In genomic region chr22:41344189-41344788, GRCh38 we compare ENCODE assay signal across 20 cellular contexts.
"Had no signal": no experiment of that assay in that cellular context is flagged by ENCODE, and none has a peak within 500 bp of the region (broad histone marks: within the 10 kb centered on the region; RNA-seq: fewer than 3 reads in every experiment).

No MANE protein-coding gene starts in this region.

- H3K4me3 ChIP-seq: cardiac muscle cell, pancreas, transverse colon, uterus had no signal

- H3K27me3 Mint-ChIP-seq: dendritic cell treated with granulocyte-macrophage colony-stimulating factor and Interleukin-4, amounts not matched to agents 40 ng/mL and 50 ng/mL, for 4 days; naive thymus-derived CD8-positive, alpha-beta T cell; T-cell had no signal

- DNase-seq: activated CD4-positive, CD25-positive, alpha-beta regulatory T cell treated with anti-CD3 and anti-CD28 coated beads, Interleukin-2, amount 50 U/mL, for 72 hours; activated CD8-positive, alpha-beta memory T cell treated with anti-CD3 and anti-CD28 coated beads for 24 hours; activated CD8-positive, alpha-beta memory T cell treated with anti-CD3 and anti-CD28 coated beads, Interleukin-2, amount 50 U/mL, for 4 hours; activated naive CD4-positive, alpha-beta T cell; activated T-cell treated with anti-CD3 and anti-CD28 coated beads, Interleukin-2, amount 50 U/mL, for 4 hours; effector CD4-positive, alpha-beta T cell; foreskin keratinocyte; naive thymus-derived CD8-positive, alpha-beta T cell; pancreas; stimulated activated CD4-positive, alpha-beta T cell treated with anti-CD3 and anti-CD28 coated beads, Interleukin-1b, Interleukin-23, amount 100 ng/mL, for 48 hours; T-cell; transverse colon; uterus had no signal

- H3K36me3 ChIP-seq: uterus had no signal

- H3K4me3 Mint-ChIP-seq: activated T-cell treated with anti-CD3 and anti-CD28 coated beads, Interleukin-2, amount 50 U/mL, for 4 hours; dendritic cell treated with granulocyte-macrophage colony-stimulating factor and Interleukin-4, amounts not matched to agents 40 ng/mL and 50 ng/mL, for 4 days; mesothelial cell of epicardium; naive thymus-derived CD8-positive, alpha-beta T cell; T-cell; T-helper 2 cell treated with Interferon-gamma antibody and Interleukin-4, amounts not matched to agents 5 μg/mL and 100 μg/mL, for 36 hours had no signal

- H3K27me3 ChIP-seq: cardiac muscle cell, foreskin keratinocyte, neutrophil, pancreas, transverse colon, uterus had no signal

- H3K27ac Mint-ChIP-seq: activated T-helper 2 cell treated with anti-CD3 and anti-CD28 coated beads, Interferon-gamma antibody, Interleukin-2, Interleukin-4, amounts not matched to agents 10 μg/mL and 5 μg/mL and 100 μg/mL, durations not matched to agents 14 hours and 24 hours and 36 hours; dendritic cell treated with granulocyte-macrophage colony-stimulating factor and Interleukin-4, amounts not matched to agents 40 ng/mL and 50 ng/mL, for 4 days; mesothelial cell of epicardium; T-helper 2 cell treated with Interferon-gamma antibody and Interleukin-4, amounts not matched to agents 5 μg/mL and 100 μg/mL, for 36 hours had no signal

- H3K4me1 Mint-ChIP-seq: mesothelial cell of epicardium; naive thymus-derived CD8-positive, alpha-beta T cell; T-cell had no signal

- H3K9me3 Mint-ChIP-seq: activated T-cell treated with anti-CD3 and anti-CD28 coated beads, Interleukin-2, amount 50 U/mL, for 4 hours; activated T-helper 2 cell treated with anti-CD3 and anti-CD28 coated beads, Interferon-gamma antibody, Interleukin-2, Interleukin-4, amounts not matched to agents 10 μg/mL and 5 μg/mL and 100 μg/mL, durations not matched to agents 14 hours and 24 hours and 36 hours; dendritic cell treated with granulocyte-macrophage colony-stimulating factor and Interleukin-4, amounts not matched to agents 40 ng/mL and 50 ng/mL, for 4 days; mesothelial cell of epicardium; naive thymus-derived CD8-positive, alpha-beta T cell; T-cell; T-helper 2 cell treated with Interferon-gamma antibody and Interleukin-4, amounts not matched to agents 5 μg/mL and 100 μg/mL, for 36 hours had no signal

- H3K27ac ChIP-seq: cardiac muscle cell, foreskin keratinocyte, neutrophil, pancreas, transverse colon, uterus, VCaP had no signal

- H3K9me3 ChIP-seq: neutrophil, pancreas, transverse colon, uterus had no signal

- ATAC-seq: activated T-cell treated with anti-CD3 and anti-CD28 coated beads, Interleukin-2, amount 50 U/mL, for 4 hours; foreskin keratinocyte; naive thymus-derived CD8-positive, alpha-beta T cell; pancreas; T-cell had no signal

- H3K4me1 ChIP-seq: foreskin keratinocyte, pancreas, transverse colon, uterus had no signal
